Comparison of ENCODE assay signal across 31 cellular contexts in genomic region chr20:43676368-43676767, GRCh38. TPM values are rescaled to one million over a fixed set of nuclear protein-coding genes. Genes with fewer than 3 reads are reported as not detected.
"Had no signal": no experiment of that assay in that cellular context is flagged by ENCODE, and none has a peak within 500 bp of the region (broad histone marks: within the 10 kb centered on the region; RNA-seq: fewer than 3 reads in every experiment).

No MANE protein-coding gene starts in this region.

- H3K4me3 Mint-ChIP-seq: mesothelial cell of epicardium, natural killer cell, neural crest cell had no signal

- H3K27ac ChIP-seq: dorsolateral prefrontal cortex, heart left ventricle, sigmoid colon, skin epidermis, testis, tibial nerve, upper lobe of right lung, vagina had no signal

- H3K4me1 ChIP-seq: heart left ventricle, sigmoid colon, testis, tibial nerve, upper lobe of right lung, vagina had no signal

- H3K4me3 ChIP-seq: dorsolateral prefrontal cortex, heart left ventricle, sigmoid colon, skin epidermis, testis, tibial nerve, upper lobe of right lung, vagina had no signal

- FAIRE-seq: frontal cortex, islet of Langerhans had no signal

- DNase-seq: cortex of kidney; dorsolateral prefrontal cortex; effector CD8-positive, alpha-beta T cell; heart left ventricle; hippocampal formation; kidney glomerular epithelial cell; natural killer cell; posterior cingulate gyrus; sigmoid colon; stimulated activated CD4-positive, alpha-beta T cell treated with anti-CD3 and anti-CD28 coated beads, Interleukin-2, amount 100 ng/mL, for 24 hours; stimulated activated CD4-positive, alpha-beta T cell treated with anti-CD3 and anti-CD28 coated beads, Interleukin-4, amount 100 ng/mL, for 4 hours; stimulated activated naive CD8-positive, alpha-beta T cell treated with anti-CD3 and anti-CD28 coated beads, Interleukin-15, Interleukin-2, amounts not matched to agents 100 U/mL and 50 U/mL, for 24 hours; testis; upper lobe of right lung had no signal

- H3K27ac Mint-ChIP-seq: mesothelial cell of epicardium, natural killer cell had no signal

- H3K9me3 ChIP-seq: heart left ventricle, sigmoid colon, testis, tibial nerve, upper lobe of right lung, vagina had no signal

- ATAC-seq: esophagus mucosa; heart left ventricle; natural killer cell; stimulated activated naive CD8-positive, alpha-beta T cell treated with anti-CD3 and anti-CD28 coated beads, Interleukin-15, Interleukin-2, amounts not matched to agents 100 U/mL and 50 U/mL, for 24 hours; upper lobe of right lung had no signal

- H3K4me1 Mint-ChIP-seq: mesothelial cell of epicardium, natural killer cell had no signal

- H3K36me3 ChIP-seq: heart left ventricle, sigmoid colon, tibial nerve, upper lobe of right lung, vagina had no signal

- H3K36me3 Mint-ChIP-seq: natural killer cell had no signal

- H3K9me3 Mint-ChIP-seq: mesothelial cell of epicardium, natural killer cell, neural crest cell had no signal

RNA-seq across cellular contexts. Expression of gene MYBL2, which starts 9.5 kb away (rescaled TPM):
- total RNA-seq: tibial nerve had no signal

RNA-seq across cellular contexts. Expression of gene GTSF1L, which starts 50.4 kb away (rescaled TPM):
- total RNA-seq: dorsolateral prefrontal cortex, esophagus mucosa, fibroblast of lung, frontal cortex, glomerular endothelial cell, heart left ventricle, liver, lung microvascular endothelial cell, mesothelial cell of epicardium, mucosa of gallbladder, myocyte, natural killer cell, neural crest cell, osteocyte, pulmonary artery endothelial cell, sigmoid colon, subcutaneous adipose tissue, tibial nerve, upper lobe of right lung, vagina had no signal
